Comparison of ENCODE assay signal across 8 cellular contexts in genomic region chr6:132814716-132815570, GRCh38. TPM values are rescaled to one million over a fixed set of nuclear protein-coding genes. Genes with fewer than 3 reads are reported as not detected.
DNase-seq lines count a peak whose midpoint lies in the region; ATAC-seq and TF ChIP-seq lines count a peak whose summit lies in the region.

No MANE protein-coding gene starts in this region.

- H3K4me1 Mint-ChIP-seq in activated CD4-positive, alpha-beta T cell treated with anti-CD3 and anti-CD28 coated beads, Interleukin-2, amount 10 ng/mL, durations not matched to agents 7 days and 5 days = peaks cover 57% of the 10 kb centered on the region

- H3K4me3 ChIP-seq in fibroblast of the aortic adventitia (ENCODE audit: low read depth, low read length) (peak overlapping the region; percentile 98), rectal smooth muscle tissue (ENCODE audit: low read length) (peak overlapping the region; percentile 86)

- peak; percentile 8 for ATAC-seq in HG03196 (IDR thresholded peaks at IDR 0.05; ENCODE audit: unreplicated experiment)

- DNase-seq in activated CD8-positive, alpha-beta memory T cell treated with anti-CD3 and anti-CD28 coated beads for 24 hours = peak; percentile 84
- DNase-seq in activated CD8-positive, alpha-beta memory T cell treated with anti-CD3 and anti-CD28 coated beads, Interleukin-2, amount 50 U/mL, for 4 hours = no peak
- peak; percentile 31 for DNase-seq in activated CD4-positive, alpha-beta T cell treated with anti-CD3 and anti-CD28 coated beads, Interleukin-2, amount 10 ng/mL, durations not matched to agents 7 days and 5 days
- DNase-seq in fibroblast of the aortic adventitia (ENCODE audit: low read depth) (peak; percentile 9), ecto neural progenitor cell (ENCODE audit: low spot score) (no peak), glomerular visceral epithelial cell (ENCODE audit: extremely low spot score) (no peak)

- H3K4me3 Mint-ChIP-seq in activated CD4-positive, alpha-beta T cell treated with anti-CD3 and anti-CD28 coated beads, Interleukin-2, amount 10 ng/mL, durations not matched to agents 7 days and 5 days = peak overlapping the region; percentile 99

- H3K27me3 Mint-ChIP-seq in activated CD4-positive, alpha-beta T cell treated with anti-CD3 and anti-CD28 coated beads, Interleukin-2, amount 10 ng/mL, durations not matched to agents 7 days and 5 days = no peaks in the 10 kb centered on the region

- peak overlapping the region; percentile 77 for H3K9ac ChIP-seq in rectal smooth muscle tissue (ENCODE audit: low read length)

- no peak for TF ChIP-seq CTCF in fibroblast of the aortic adventitia (IDR thresholded peaks at IDR 0.05; ENCODE audit: insufficient read depth, low read length)

- H3K27me3 ChIP-seq in rectal smooth muscle tissue (ENCODE audit: control insufficient read depth, insufficient read depth, low read length) = no peaks in the 10 kb centered on the region

- peak overlapping the region; percentile 100 for H3K27ac Mint-ChIP-seq in activated CD4-positive, alpha-beta T cell treated with anti-CD3 and anti-CD28 coated beads, Interleukin-2, amount 10 ng/mL, durations not matched to agents 7 days and 5 days

- peaks cover 24% of the 10 kb centered on the region for H3K4me1 ChIP-seq in rectal smooth muscle tissue (ENCODE audit: control insufficient read depth, insufficient read depth, low read length)

- H3K9me3 Mint-ChIP-seq in activated CD4-positive, alpha-beta T cell treated with anti-CD3 and anti-CD28 coated beads, Interleukin-2, amount 10 ng/mL, durations not matched to agents 7 days and 5 days = no peaks in the 10 kb centered on the region

- CTCF ChIA-PET in activated CD4-positive, alpha-beta T cell treated with anti-CD3 and anti-CD28 coated beads, Interleukin-2, amount 10 ng/mL, durations not matched to agents 7 days and 5 days (lab: Charles Lee) = interaction anchor here (0.6 to 1.5 kb wide), 4 partner anchors 8 to 33 kb away, joined by 3 to 6 read pairs (median 4); no protein-coding TSS in a partner anchor

- H3K27ac ChIP-seq in rectal smooth muscle tissue (ENCODE audit: low read depth, low read length) = peak overlapping the region; percentile 83

- H3K36me3 ChIP-seq in rectal smooth muscle tissue (ENCODE audit: control insufficient read depth, insufficient read depth, low read length) = peaks cover 21% of the 10 kb centered on the region

- H3K36me3 Mint-ChIP-seq in activated CD4-positive, alpha-beta T cell treated with anti-CD3 and anti-CD28 coated beads, Interleukin-2, amount 10 ng/mL, durations not matched to agents 7 days and 5 days (ENCODE audit: low read depth) = peaks cover 57% of the 10 kb centered on the region

- POLR2A ChIA-PET in activated CD4-positive, alpha-beta T cell treated with anti-CD3 and anti-CD28 coated beads, Interleukin-2, amount 10 ng/mL, durations not matched to agents 7 days and 5 days (lab: Charles Lee) = interaction anchor here (0.6 to 1.5 kb wide), 2 partner anchors 17 to 136 kb away, joined by 3 to 8 read pairs; partner anchors contain the start of gene SLC18B1

RNA-seq across cellular contexts. Expression of gene RPS12, which starts 0.6 kb away (rescaled TPM):
- total RNA-seq in activated CD4-positive, alpha-beta T cell treated with anti-CD3 and anti-CD28 coated beads, Interleukin-2, amount 10 ng/mL, durations not matched to agents 7 days and 5 days = 1,000 to 10,000 TPM in 1 of 2 experiments, 100 to 1,000 TPM in 1; 911 to 1,438 TPM
- 735 and 2,091 TPM in 2 replicates for total RNA-seq in fibroblast of the aortic adventitia (ENCODE audit: low replicate concordance)

RNA-seq across cellular contexts. Expression of gene SLC18B1, which starts 16.5 kb away (rescaled TPM):
- 1 to 10 TPM; 9.1 to 9.3 TPM for total RNA-seq in activated CD4-positive, alpha-beta T cell treated with anti-CD3 and anti-CD28 coated beads, Interleukin-2, amount 10 ng/mL, durations not matched to agents 7 days and 5 days
- total RNA-seq in fibroblast of the aortic adventitia (ENCODE audit: low replicate concordance) = 6.8 and 17.8 TPM in 2 replicates

RNA-seq across cellular contexts. Expression of gene VNN2, which starts 57.2 kb away (rescaled TPM):
- 10 to 100 TPM; 12.8 to 16.1 TPM for total RNA-seq in activated CD4-positive, alpha-beta T cell treated with anti-CD3 and anti-CD28 coated beads, Interleukin-2, amount 10 ng/mL, durations not matched to agents 7 days and 5 days
- total RNA-seq in fibroblast of the aortic adventitia (ENCODE audit: low replicate concordance) = 0.18 TPM in 1 of 2 replicates, not detected in the other

Comparison
In these comparisons a context has a peak if more than half of its experiments do, and no peak if none do; other contexts are left out.
1. DNase-seq: peak in activated CD8-positive, alpha-beta memory T cell treated with anti-CD3 and anti-CD28 coated beads for 24 hours (single experiment), activated CD4-positive, alpha-beta T cell treated with anti-CD3 and anti-CD28 coated beads, Interleukin-2, amount 10 ng/mL, durations not matched to agents 7 days and 5 days (single experiment) and fibroblast of the aortic adventitia (single experiment); none in activated CD8-positive, alpha-beta memory T cell treated with anti-CD3 and anti-CD28 coated beads, Interleukin-2, amount 50 U/mL, for 4 hours (single experiment), ecto neural progenitor cell (single experiment) and glomerular visceral epithelial cell (single experiment).
2. RNA of gene VNN2, which starts 57.2 kb away (total RNA-seq): 12.8 to 16.1 TPM in activated CD4-positive, alpha-beta T cell treated with anti-CD3 and anti-CD28 coated beads, Interleukin-2, amount 10 ng/mL, durations not matched to agents 7 days and 5 days; 0.18 TPM in fibroblast of the aortic adventitia; every median in the first group is over 10 times any median in the second.